In the genomic region with DNA sequence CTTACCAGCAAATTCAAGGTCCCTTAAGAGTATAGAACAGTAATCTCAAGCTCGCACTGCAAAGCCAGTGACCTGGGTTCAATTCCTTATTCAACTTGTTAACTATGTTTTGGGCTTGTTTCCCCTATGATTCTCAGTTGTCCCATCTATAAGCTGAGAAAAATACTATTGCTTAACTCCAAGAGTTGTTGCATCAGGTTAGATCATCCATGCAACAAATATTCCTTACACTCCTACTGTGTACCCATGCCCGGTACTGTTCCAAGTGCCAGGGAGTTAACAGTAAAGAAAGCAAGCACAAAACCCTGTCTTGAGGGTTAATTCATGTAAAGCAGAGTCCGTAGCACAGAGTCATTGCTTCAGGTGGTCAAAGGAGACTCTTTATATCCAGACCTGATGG, we compare ENCODE assay signal across 28 cellular contexts.
"Had no signal": no experiment of that assay in that cellular context is flagged by ENCODE, and none has a peak within 500 bp of the region (broad histone marks: within the 10 kb centered on the region; RNA-seq: fewer than 3 reads in every experiment).

No MANE protein-coding gene starts in this region.

- H3K9me3 Mint-ChIP-seq: activated CD4-positive, alpha-beta memory T cell treated with anti-CD3 and anti-CD28 coated beads, Interleukin-2, amount 10 ng/mL, durations not matched to agents 7 days and 5 days; activated CD4-positive, alpha-beta T cell treated with anti-CD3 and anti-CD28 coated beads, Interleukin-2, amount 10 ng/mL, durations not matched to agents 7 days and 5 days; activated T-cell treated with anti-CD3 and anti-CD28 coated beads, Interleukin-2, amount 50 U/mL, for 4 hours; activated T-helper 17 cell treated with anti-CD3 and anti-CD28 coated beads, Interleukin-2, amount 50 U/mL, for 72 hours; endodermal cell; memory B cell; naive thymus-derived CD8-positive, alpha-beta T cell; stimulated activated effector memory CD8-positive, alpha-beta T cell treated with anti-CD3 and anti-CD28 coated beads, Interleukin-12 subunit alpha, Interleukin-12 subunit beta, amount 100 ng/mL, for 72 hours; stimulated activated naive CD8-positive, alpha-beta T cell treated with anti-CD3 and anti-CD28 coated beads, Interleukin-15, amount 100 ng/mL, for 72 hours; type B pancreatic cell had no signal

- H3K27me3 ChIP-seq: brain microvascular endothelial cell, esophagus squamous epithelium, vagina had no signal

- FAIRE-seq: astrocyte had no signal

- H3K4me3 ChIP-seq: esophagus squamous epithelium, heart right ventricle, vagina had no signal

- H3K4me1 ChIP-seq: vagina had no signal

- H3K36me3 ChIP-seq: brain microvascular endothelial cell, esophagus squamous epithelium, heart right ventricle, vagina had no signal

- H3K36me3 Mint-ChIP-seq: memory B cell; naive thymus-derived CD8-positive, alpha-beta T cell; stimulated activated effector memory CD8-positive, alpha-beta T cell treated with anti-CD3 and anti-CD28 coated beads, Interleukin-12 subunit alpha, Interleukin-12 subunit beta, amount 100 ng/mL, for 72 hours; type B pancreatic cell had no signal

- DNase-seq: activated CD4-positive, alpha-beta memory T cell treated with anti-CD3 and anti-CD28 coated beads, Interleukin-2, amount 10 ng/mL, durations not matched to agents 7 days and 5 days; activated CD4-positive, alpha-beta T cell treated with anti-CD3 and anti-CD28 coated beads for 1 hour; activated CD4-positive, alpha-beta T cell treated with anti-CD3 and anti-CD28 coated beads, Interleukin-2, amount 10 ng/mL, durations not matched to agents 7 days and 5 days; activated CD8-positive, alpha-beta memory T cell treated with anti-CD3 and anti-CD28 coated beads, Interleukin-2, amount 50 U/mL, for 48 hours; activated gamma-delta T cell treated with Interleukin-2 at 50 U/mL for 16 hours; activated naive CD4-positive, alpha-beta T cell treated with anti-CD3 and anti-CD28 coated beads, Interleukin-2, amount 50 U/mL, for 16 hours; activated T-cell treated with anti-CD3 and anti-CD28 coated beads, Interleukin-2, amount 50 U/mL, for 4 hours; amniotic stem cell; central memory CD4-positive, alpha-beta T cell; esophagus squamous epithelium; foreskin melanocyte; heart right ventricle; naive thymus-derived CD8-positive, alpha-beta T cell; posterior cingulate gyrus; right cardiac atrium; stimulated activated CD4-positive, alpha-beta T cell treated with anti-CD3 and anti-CD28 coated beads, Interleukin-12 subunit alpha, Interleukin-12 subunit beta, amount 100 ng/mL, for 4 hours; stimulated activated CD4-positive, alpha-beta T cell treated with anti-CD3 and anti-CD28 coated beads, Interleukin-4, amount 100 ng/mL, for 24 hours; stimulated activated naive CD8-positive, alpha-beta T cell treated with anti-CD3 and anti-CD28 coated beads, Interleukin-15, amount 100 ng/mL, for 72 hours; T-helper 17 cell; T1000 had no signal

- H3K4me1 Mint-ChIP-seq: activated CD4-positive, alpha-beta memory T cell treated with anti-CD3 and anti-CD28 coated beads, Interleukin-2, amount 10 ng/mL, durations not matched to agents 7 days and 5 days; activated CD4-positive, alpha-beta T cell treated with anti-CD3 and anti-CD28 coated beads, Interleukin-2, amount 10 ng/mL, durations not matched to agents 7 days and 5 days; activated T-helper 17 cell treated with anti-CD3 and anti-CD28 coated beads, Interleukin-2, amount 50 U/mL, for 72 hours; memory B cell; naive thymus-derived CD8-positive, alpha-beta T cell; stimulated activated effector memory CD8-positive, alpha-beta T cell treated with anti-CD3 and anti-CD28 coated beads, Interleukin-12 subunit alpha, Interleukin-12 subunit beta, amount 100 ng/mL, for 72 hours; stimulated activated naive CD8-positive, alpha-beta T cell treated with anti-CD3 and anti-CD28 coated beads, Interleukin-15, amount 100 ng/mL, for 72 hours; T-helper 17 cell had no signal

- ATAC-seq: activated T-cell treated with anti-CD3 and anti-CD28 coated beads, Interleukin-2, amount 50 U/mL, for 4 hours; activated T-helper 17 cell treated with anti-CD3 and anti-CD28 coated beads, Interleukin-2, amount 50 U/mL, for 72 hours; naive thymus-derived CD8-positive, alpha-beta T cell; stimulated activated naive CD8-positive, alpha-beta T cell treated with anti-CD3 and anti-CD28 coated beads, Interleukin-15, amount 100 ng/mL, for 72 hours; T-helper 17 cell had no signal

- H3K9me3 ChIP-seq: esophagus squamous epithelium, heart right ventricle, vagina had no signal

- H3K27ac Mint-ChIP-seq: activated CD4-positive, alpha-beta memory T cell treated with anti-CD3 and anti-CD28 coated beads, Interleukin-2, amount 10 ng/mL, durations not matched to agents 7 days and 5 days; activated CD4-positive, alpha-beta T cell treated with anti-CD3 and anti-CD28 coated beads, Interleukin-2, amount 10 ng/mL, durations not matched to agents 7 days and 5 days; activated T-helper 17 cell treated with anti-CD3 and anti-CD28 coated beads, Interleukin-2, amount 50 U/mL, for 72 hours; endodermal cell; memory B cell; naive thymus-derived CD8-positive, alpha-beta T cell; stimulated activated effector memory CD8-positive, alpha-beta T cell treated with anti-CD3 and anti-CD28 coated beads, Interleukin-12 subunit alpha, Interleukin-12 subunit beta, amount 100 ng/mL, for 72 hours; stimulated activated naive CD8-positive, alpha-beta T cell treated with anti-CD3 and anti-CD28 coated beads, Interleukin-15, amount 100 ng/mL, for 72 hours; T-helper 17 cell; type B pancreatic cell had no signal

- H3K27ac ChIP-seq: brain microvascular endothelial cell, esophagus squamous epithelium, heart right ventricle, vagina had no signal

- H3K27me3 Mint-ChIP-seq: activated CD4-positive, alpha-beta memory T cell treated with anti-CD3 and anti-CD28 coated beads, Interleukin-2, amount 10 ng/mL, durations not matched to agents 7 days and 5 days; activated CD4-positive, alpha-beta T cell treated with anti-CD3 and anti-CD28 coated beads, Interleukin-2, amount 10 ng/mL, durations not matched to agents 7 days and 5 days; type B pancreatic cell had no signal

- H3K4me3 Mint-ChIP-seq: activated CD4-positive, alpha-beta memory T cell treated with anti-CD3 and anti-CD28 coated beads, Interleukin-2, amount 10 ng/mL, durations not matched to agents 7 days and 5 days; activated CD4-positive, alpha-beta T cell treated with anti-CD3 and anti-CD28 coated beads, Interleukin-2, amount 10 ng/mL, durations not matched to agents 7 days and 5 days; activated T-cell treated with anti-CD3 and anti-CD28 coated beads, Interleukin-2, amount 50 U/mL, for 4 hours; activated T-helper 17 cell treated with anti-CD3 and anti-CD28 coated beads, Interleukin-2, amount 50 U/mL, for 72 hours; endodermal cell; memory B cell; naive thymus-derived CD8-positive, alpha-beta T cell; stimulated activated effector memory CD8-positive, alpha-beta T cell treated with anti-CD3 and anti-CD28 coated beads, Interleukin-12 subunit alpha, Interleukin-12 subunit beta, amount 100 ng/mL, for 72 hours; stimulated activated naive CD8-positive, alpha-beta T cell treated with anti-CD3 and anti-CD28 coated beads, Interleukin-15, amount 100 ng/mL, for 72 hours; T-helper 17 cell; type B pancreatic cell had no signal
